Comparison of ENCODE assay signal across 30 cellular contexts in the genomic region with DNA sequence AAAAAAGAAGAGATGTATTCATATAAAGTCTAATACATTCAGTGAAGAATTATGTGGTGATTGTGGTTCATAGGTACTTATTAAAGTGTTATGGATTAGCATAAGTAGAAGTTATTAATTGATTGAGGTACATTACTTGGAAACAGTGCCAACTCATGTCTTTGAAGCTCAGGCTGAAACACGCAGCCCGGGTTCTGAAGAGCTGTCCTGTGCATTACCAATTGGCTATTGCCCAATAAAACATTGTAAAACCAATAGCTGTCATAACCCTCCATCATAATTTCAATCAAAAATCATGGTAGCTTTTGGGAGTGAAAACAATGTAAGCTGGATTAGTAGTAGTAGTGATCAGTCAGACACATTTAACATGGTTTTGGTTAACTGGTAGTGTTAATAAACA.
"Had no signal": no experiment of that assay in that cellular context is flagged by ENCODE, and none has a peak within 500 bp of the region (broad histone marks: within the 10 kb centered on the region; RNA-seq: fewer than 3 reads in every experiment).

No MANE protein-coding gene starts in this region.

- H3K27ac ChIP-seq: KMS-11, PC-9, SJSA1 had no signal

- H2AFZ ChIP-seq: PC-9 had no signal

- H3K27me3 ChIP-seq: SJSA1 had no signal

- DNase-seq: activated CD4-positive, alpha-beta T cell treated with anti-CD3 and anti-CD28 coated beads, Interleukin-2, amount 10 ng/mL, durations not matched to agents 24 days and 14 days; activated CD4-positive, alpha-beta T cell treated with anti-CD3 and anti-CD28 coated beads, Interleukin-2, amount 50 U/mL, for 4 hours; activated CD8-positive, alpha-beta T cell treated with anti-CD3 and anti-CD28 coated beads for 36 hours; activated effector memory CD4-positive, alpha-beta T cell treated with anti-CD3 and anti-CD28 coated beads, Interleukin-2, amount 50 U/mL, for 16 hours; activated naive CD4-positive, alpha-beta T cell; activated naive CD4-positive, alpha-beta T cell treated with anti-CD3 and anti-CD28 coated beads, Interleukin-2, amount 50 U/mL, for 16 hours; activated naive CD8-positive, alpha-beta T cell treated with anti-CD3 and anti-CD28 coated beads for 36 hours; activated T-cell treated with anti-CD3 and anti-CD28 coated beads, Interleukin-2, amount 50 U/mL, for 1 hour; activated T-cell treated with anti-CD3 and anti-CD28 coated beads, Interleukin-2, amount 50 U/mL, for 72 hours; amniotic stem cell; aorta; NCI-H1092 treated with DMSO at 0.1 percent for 48 hours; NCI-H1417; NCI-H146; NCI-H187 treated with DMSO at 0.1 percent for 48 hours; NCI-H2081; NCI-H2171 treated with DMSO at 0.1 percent for 48 hours; NCI-H2227 treated with DMSO at 0.1 percent for 48 hours; NCI-H446; NCI-H510A treated with DMSO at 0.1 percent for 48 hours; NCI-H82; NK-92 treated with Interleukin-12 subunit alpha and Interleukin-12 subunit beta, amount 100 ng/mL, for 24 hours; PC-9; SHP77 treated with DMSO at 0.1 percent for 48 hours; SK-N-SH had no signal

- H3K4me1 ChIP-seq: SJSA1 had no signal

- H3K36me3 ChIP-seq: SJSA1 had no signal

- H3K4me2 ChIP-seq: KMS-11, PC-9, SK-N-SH had no signal

- H3K4me3 ChIP-seq: PC-9, SJSA1 had no signal

- ATAC-seq: activated CD8-positive, alpha-beta T cell treated with anti-CD3 and anti-CD28 coated beads for 36 hours; activated T-cell treated with anti-CD3 and anti-CD28 coated beads, Interleukin-2, amount 50 U/mL, for 72 hours; activated T-helper 17 cell treated with anti-CD3 and anti-CD28 coated beads, Interleukin-2, amount 50 U/mL, for 72 hours had no signal

- FAIRE-seq: RCC 7860, TTC549 had no signal

- H3K9me3 ChIP-seq: SJSA1, SK-N-SH had no signal

- H3K9ac ChIP-seq: KMS-11, SK-N-SH had no signal
